ENCODE assay signal across 19 cellular contexts in the genomic region with DNA sequence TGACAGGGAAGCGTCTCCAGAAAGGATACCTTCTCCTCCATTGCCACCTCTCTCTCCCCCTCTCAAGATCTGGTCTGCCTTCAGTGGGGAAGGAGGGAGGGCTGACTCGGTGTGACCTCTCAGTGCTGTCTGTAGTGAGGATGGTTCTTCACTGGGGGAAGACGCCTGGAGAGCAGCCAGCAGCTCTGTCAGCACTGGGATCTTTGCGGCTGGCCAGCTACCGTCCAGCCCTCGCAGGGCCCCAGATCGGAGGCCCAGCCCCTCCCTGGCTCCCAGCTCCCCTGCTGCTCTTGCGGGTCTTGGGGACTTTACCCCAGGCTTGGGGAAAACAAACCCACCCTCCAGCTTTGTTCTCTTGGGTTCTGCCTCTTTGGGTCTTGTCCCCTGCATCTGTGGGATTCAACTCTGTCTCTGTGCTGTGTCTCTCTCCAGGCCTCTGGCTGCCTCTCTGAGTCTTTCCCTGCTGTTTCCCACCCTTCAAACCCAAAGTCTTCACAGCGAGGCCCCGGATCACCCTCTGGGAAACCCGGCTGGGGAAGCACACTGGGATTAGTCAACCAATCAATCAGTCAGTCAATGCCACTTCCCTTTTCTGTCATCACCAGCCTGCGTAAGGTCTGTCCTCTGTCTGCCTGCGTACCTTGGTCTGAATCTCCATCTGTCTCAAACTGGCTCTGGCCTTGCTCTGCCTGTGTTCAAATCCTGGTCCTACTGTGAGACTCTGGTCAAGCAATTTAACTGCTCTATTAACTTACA. TPM values are rescaled to one million over a fixed set of nuclear protein-coding genes. Genes with fewer than 3 reads are reported as not detected.
DNase-seq lines count a peak whose midpoint lies in the region; ATAC-seq, FAIRE-seq and TF ChIP-seq lines count a peak whose summit lies in the region.
"Had no signal": no experiment of that assay in that cellular context is flagged by ENCODE, and none has a peak within 500 bp of the region (broad histone marks: within the 10 kb centered on the region; RNA-seq: fewer than 3 reads in every experiment).

No MANE protein-coding gene starts in this region.

- H3K9ac ChIP-seq in astrocyte (ENCODE audit: low read length), result no peak overlapping the region

- ATAC-seq in Right ventricle myocardium superior (ENCODE audit: poor library complexity) (peak; percentile 26), Right ventricle myocardium inferior (no peak), left cardiac atrium (peak; percentile 25 to 32), GM21529 (IDR thresholded peaks at IDR 0.05; ENCODE audit: unreplicated experiment) (no peak), GM18870 (IDR thresholded peaks at IDR 0.05; ENCODE audit: unreplicated experiment) (no peak)

- intact Hi-C loops in Right ventricle myocardium superior (cut with DNase I), result no loop called here
- intact Hi-C loops in Right ventricle myocardium inferior (cut with DNase I), result no loop called here
- intact Hi-C loops in left cardiac atrium (cut with DNase I), result no loop called here

- H3K9me3 ChIP-seq in astrocyte (ENCODE audit: insufficient read depth, low read depth, low read length) (no peaks in the 10 kb centered on the region), suprapubic skin (no peaks in the 10 kb centered on the region)
- H3K9me3 ChIP-seq: SJSA1, upper lobe of left lung had no signal

- H3K4me2 ChIP-seq in astrocyte (ENCODE audit: low read length), result peak overlapping the region; percentile 5

- H3K27ac ChIP-seq in astrocyte (ENCODE audit: low read depth, low read length) (no peak overlapping the region), suprapubic skin (no peak overlapping the region)
- H3K27ac ChIP-seq: SJSA1, skin epidermis, upper lobe of left lung had no signal

- H3K4me1 ChIP-seq in astrocyte (ENCODE audit: insufficient read depth, low read length), result peaks cover 10% of the 10 kb centered on the region
- H3K4me1 ChIP-seq in suprapubic skin, result no peaks in the 10 kb centered on the region
- H3K4me1 ChIP-seq: SJSA1, upper lobe of left lung had no signal

- H3K27ac Mint-ChIP-seq in astrocyte (ENCODE audit: unreplicated experiment), result no peak overlapping the region
- H3K27ac Mint-ChIP-seq: activated CD4-positive, alpha-beta T cell treated with anti-CD3 and anti-CD28 coated beads, Interleukin-2, amount 10 ng/mL, durations not matched to agents 24 days and 14 days; activated naive CD4-positive, alpha-beta T cell treated with anti-CD3 and anti-CD28 coated beads, Interleukin-2, amount 50 U/mL, for 24 hours had no signal

- H2AFZ ChIP-seq in astrocyte (ENCODE audit: low read depth, low read length), result no peak overlapping the region

- no peaks in the 10 kb centered on the region for H3K79me2 ChIP-seq in astrocyte (ENCODE audit: insufficient read depth, low read length)

- H3K27me3 Mint-ChIP-seq in astrocyte (ENCODE audit: low read depth, unreplicated experiment), result peaks cover 12% of the 10 kb centered on the region
- H3K27me3 Mint-ChIP-seq: activated CD4-positive, alpha-beta T cell treated with anti-CD3 and anti-CD28 coated beads, Interleukin-2, amount 10 ng/mL, durations not matched to agents 24 days and 14 days; activated naive CD4-positive, alpha-beta T cell treated with anti-CD3 and anti-CD28 coated beads, Interleukin-2, amount 50 U/mL, for 24 hours had no signal

- no peak overlapping the region for H3K4me3 Mint-ChIP-seq in astrocyte (ENCODE audit: unreplicated experiment)
- H3K4me3 Mint-ChIP-seq: activated CD4-positive, alpha-beta T cell treated with anti-CD3 and anti-CD28 coated beads, Interleukin-2, amount 10 ng/mL, durations not matched to agents 24 days and 14 days; activated naive CD4-positive, alpha-beta T cell treated with anti-CD3 and anti-CD28 coated beads, Interleukin-2, amount 50 U/mL, for 24 hours; CD8-positive, alpha-beta memory T cell had no signal

- TF ChIP-seq CTCF in astrocyte (IDR thresholded peaks at IDR 0.05; ENCODE audit: insufficient read depth, low read depth, low read length), result no peak
- TF ChIP-seq CTCF in suprapubic skin (IDR thresholded peaks at IDR 0.05), result no peak

- H3K4me1 Mint-ChIP-seq in astrocyte (ENCODE audit: low read depth, unreplicated experiment), result peaks cover 8% of the 10 kb centered on the region
- H3K4me1 Mint-ChIP-seq: activated CD4-positive, alpha-beta T cell treated with anti-CD3 and anti-CD28 coated beads, Interleukin-2, amount 10 ng/mL, durations not matched to agents 24 days and 14 days; activated naive CD4-positive, alpha-beta T cell treated with anti-CD3 and anti-CD28 coated beads, Interleukin-2, amount 50 U/mL, for 24 hours; CD8-positive, alpha-beta memory T cell had no signal

- H3K36me3 ChIP-seq in astrocyte (ENCODE audit: insufficient read depth, low read length), result no peaks in the 10 kb centered on the region
- no peaks in the 10 kb centered on the region for H3K36me3 ChIP-seq in suprapubic skin
- H3K36me3 ChIP-seq: SJSA1, upper lobe of left lung had no signal

- H3K4me3 ChIP-seq in astrocyte (ENCODE audit: insufficient read depth, low read depth, low read length), result no peak overlapping the region
- no peak overlapping the region for H3K4me3 ChIP-seq in suprapubic skin
- H3K4me3 ChIP-seq: SJSA1, skin epidermis, upper lobe of left lung had no signal

- H3K9me3 Mint-ChIP-seq in astrocyte (ENCODE audit: unreplicated experiment), result no peaks in the 10 kb centered on the region
- H3K9me3 Mint-ChIP-seq: activated CD4-positive, alpha-beta T cell treated with anti-CD3 and anti-CD28 coated beads, Interleukin-2, amount 10 ng/mL, durations not matched to agents 24 days and 14 days; activated naive CD4-positive, alpha-beta T cell treated with anti-CD3 and anti-CD28 coated beads, Interleukin-2, amount 50 U/mL, for 24 hours; CD8-positive, alpha-beta memory T cell had no signal

- no peak for FAIRE-seq in astrocyte (lab: Jason Lieb, UNC)

- H3K36me3 Mint-ChIP-seq in astrocyte (ENCODE audit: low read depth, unreplicated experiment), result peaks cover 11% of the 10 kb centered on the region
- H3K36me3 Mint-ChIP-seq: activated naive CD4-positive, alpha-beta T cell treated with anti-CD3 and anti-CD28 coated beads, Interleukin-2, amount 50 U/mL, for 24 hours; CD8-positive, alpha-beta memory T cell had no signal

- no peak for TF ChIP-seq POLR2A in suprapubic skin (IDR thresholded peaks at IDR 0.05)

- H3K27me3 ChIP-seq in astrocyte (ENCODE audit: insufficient read depth, low read length) (no peaks in the 10 kb centered on the region), suprapubic skin (no peaks in the 10 kb centered on the region)
- H3K27me3 ChIP-seq: SJSA1, upper lobe of left lung had no signal

- no peak for TF ChIP-seq EP300 in suprapubic skin (IDR thresholded peaks at IDR 0.05)

- DNase-seq in Right ventricle myocardium superior, result peak; percentile 69
- DNase-seq in Right ventricle myocardium inferior (ENCODE audit: missing footprints), result no peak
- DNase-seq in astrocyte (ENCODE audit: low read depth), result peak; percentile 50
- no peak for DNase-seq in left cardiac atrium
- no peak for DNase-seq in LoVo (ENCODE audit: low spot score)
- DNase-seq in suprapubic skin (ENCODE audit: low spot score in 2 of 2), result no peak
- DNase-seq: activated CD4-positive, alpha-beta T cell treated with anti-CD3 and anti-CD28 coated beads, Interleukin-2, amount 10 ng/mL, durations not matched to agents 24 days and 14 days; activated T-cell treated with anti-CD3 and anti-CD28 coated beads for 4 hours; caudate nucleus; CD8-positive, alpha-beta memory T cell; effector CD4-positive, alpha-beta T cell; NCI-H1694; T1000; upper lobe of left lung had no signal

- 69% methylated on average over 13 of the region's 13 CpGs for WGBS in suprapubic skin

- H4K20me1 ChIP-seq in astrocyte (ENCODE audit: insufficient read depth, low read length), result no peaks in the 10 kb centered on the region

RNA-seq across cellular contexts. Expression of a gene that starts 23.0 kb away (rescaled TPM):
- total RNA-seq in Right ventricle myocardium superior, result 5.8 TPM
- 10.1 TPM for total RNA-seq in Right ventricle myocardium inferior
- 0.89 and 1.2 TPM in 2 replicates for total RNA-seq in astrocyte
- 1 to 10 TPM; 2.1 to 2.8 TPM for total RNA-seq in left cardiac atrium
- total RNA-seq in suprapubic skin, result 1 to 10 TPM in 1 of 4 donors, under 1 TPM in 3; 0.32 to 3.2 (median 0.50) TPM

RNA-seq across cellular contexts. Expression of a gene that starts 54.8 kb away (rescaled TPM):
- total RNA-seq in Right ventricle myocardium superior (342 TPM), Right ventricle myocardium inferior (365 TPM), astrocyte (1,191 and 1,219 TPM in 2 replicates), left cardiac atrium (100 to 1,000 TPM; 286 to 408 TPM), suprapubic skin (100 to 1,000 TPM; 439 to 524 (median 469) TPM)

Comparison
In these comparisons a context has a peak if more than half of its experiments do, and no peak if none do; other contexts are left out.
1. ATAC-seq: peak in Right ventricle myocardium superior (single experiment) and left cardiac atrium (2 of 2); none in Right ventricle myocardium inferior (single experiment), GM21529 (single experiment) and GM18870 (single experiment).
2. DNase-seq: peak in Right ventricle myocardium superior (single experiment) and astrocyte (single experiment); none in Right ventricle myocardium inferior (single experiment), left cardiac atrium (single experiment), LoVo (single experiment) and suprapubic skin (0 of 2).